Comparison of ENCODE assay signal across 9 cellular contexts in genomic region chr22:38697055-38697980, GRCh38. TPM values are rescaled to one million over a fixed set of nuclear protein-coding genes. Genes with fewer than 3 reads are reported as not detected.
A peak's percentile ranks its signal among the peaks of the same experiment; 100 is the strongest.
DNase-seq lines count a peak whose midpoint lies in the region; ATAC-seq and TF ChIP-seq lines count a peak whose summit lies in the region.
"Had no signal": no experiment of that assay in that cellular context is flagged by ENCODE, and none has a peak within 500 bp of the region (broad histone marks: within the 10 kb centered on the region; RNA-seq: fewer than 3 reads in every experiment).

No MANE protein-coding gene starts in this region.

- TF ChIP-seq CTCF in OCI-LY7 (conservative IDR thresholded peaks at IDR 0.05; ENCODE audit: low read length) (no peak), natural killer cell (IDR thresholded peaks at IDR 0.05) (no peak)

- peak overlapping the region; percentile 83 for H3K4me2 ChIP-seq in BLaER1
- H3K4me2 ChIP-seq in OCI-LY7 (ENCODE audit: low read length), result peak overlapping the region; percentile 95

- CTCF ChIA-PET in OCI-LY7 (lab: Charles Lee; ENCODE audit: unreplicated experiment), result interaction anchor here (0.5 kb wide), 1 partner anchor 482 kb away, joined by 6 read pairs; no protein-coding TSS in a partner anchor

- H3K27ac Mint-ChIP-seq in natural killer cell, result peak overlapping the region; percentile 47 to 97

- peaks cover 6% of the 10 kb centered on the region for H3K36me3 Mint-ChIP-seq in natural killer cell

- ATAC-seq in natural killer cell (no peak), GM21576 (IDR thresholded peaks at IDR 0.05; ENCODE audit: unreplicated experiment) (no peak)

- H3K4me3 ChIP-seq in BLaER1, result no peak overlapping the region
- H3K4me3 ChIP-seq in OCI-LY7 (ENCODE audit: low read depth, low read length, poor library complexity, severe bottlenecking), result peak overlapping the region; percentile 91
- H3K4me3 ChIP-seq in duodenal mucosa (ENCODE audit: low read depth in 1 of 2, low read length in 2 of 2), result peak overlapping the region; percentile 33 to 65

- H4K20me1 ChIP-seq in BLaER1 (peaks cover 61% of the 10 kb centered on the region), OCI-LY7 (ENCODE audit: insufficient read depth, low read length) (peaks cover 8% of the 10 kb centered on the region; the same call in 1 of the 2 replicates)

- intact Hi-C loops in OCI-LY7 (cut with micrococcal nuclease; ENCODE audit: unreplicated experiment), result no loop called here
- intact Hi-C loops in natural killer cell (cut with micrococcal nuclease), result no loop called here

- H3K9me3 ChIP-seq in BLaER1 (no peaks in the 10 kb centered on the region), OCI-LY7 (ENCODE audit: low read length) (no peaks in the 10 kb centered on the region), duodenal mucosa (ENCODE audit: control insufficient read depth in 1 of 2, low read length in 2 of 2) (no peaks in the 10 kb centered on the region)

- no peaks in the 10 kb centered on the region for H3K9me3 Mint-ChIP-seq in natural killer cell

- in situ Hi-C loops in KBM-7 (cut with MboI; ENCODE audit: low pct_unique_long_range_greater_than_20kb, low sequenced_read_pairs), result no loop called here

- H3K27me3 ChIP-seq in BLaER1 (no peaks in the 10 kb centered on the region; the same call in 1 of the 2 replicates), duodenal mucosa (ENCODE audit: control insufficient read depth in 1 of 2, insufficient read depth in 2 of 2, low read length in 2 of 2) (no peaks in the 10 kb centered on the region)

- H3K27ac ChIP-seq in BLaER1, result no peak overlapping the region
- H3K27ac ChIP-seq in OCI-LY7 (ENCODE audit: low read depth, low read length, poor library complexity, severe bottlenecking), result no peak overlapping the region
- peak overlapping the region; percentile 26 for H3K27ac ChIP-seq in duodenal mucosa (ENCODE audit: low read depth, low read length)

- H3K9ac ChIP-seq in BLaER1 (no peak overlapping the region), duodenal mucosa (ENCODE audit: low read depth in 1 of 2, low read length in 2 of 2) (peak overlapping the region; percentile 39 to 48)

- H3K4me1 ChIP-seq in BLaER1, result peaks cover 49% of the 10 kb centered on the region
- H3K4me1 ChIP-seq in OCI-LY7 (ENCODE audit: insufficient read depth, low read length, poor library complexity, severe bottlenecking), result peaks cover 46% of the 10 kb centered on the region
- H3K4me1 ChIP-seq in duodenal mucosa (ENCODE audit: control insufficient read depth in 1 of 2, insufficient read depth in 2 of 2, low read length in 2 of 2), result peaks cover 54 to 64% of the 10 kb centered on the region in 2 donors

- no peaks in the 10 kb centered on the region for H3K27me3 Mint-ChIP-seq in natural killer cell (ENCODE audit: low read depth in 2 of 2)

- peaks cover 37% of the 10 kb centered on the region for H3K79me2 ChIP-seq in OCI-LY7 (ENCODE audit: insufficient read depth, low read depth, low read length)

- peaks cover 25% of the 10 kb centered on the region for H3K36me3 ChIP-seq in BLaER1
- H3K36me3 ChIP-seq in OCI-LY7 (ENCODE audit: insufficient read depth, low read length), result peaks cover 61% of the 10 kb centered on the region
- H3K36me3 ChIP-seq in duodenal mucosa (ENCODE audit: control insufficient read depth in 1 of 2, insufficient read depth in 2 of 2, low read length in 2 of 2), result no peaks in the 10 kb centered on the region

- peak overlapping the region; percentile 47 for H3K4me3 Mint-ChIP-seq in natural killer cell

- peaks cover 59 to 68% of the 10 kb centered on the region in 2 donors for H3K4me1 Mint-ChIP-seq in natural killer cell

- DNase-seq in OCI-LY7 (ENCODE audit: low spot score) (no peak), natural killer cell (no peak), KBM-7 (no peak), OCI-M2 (lab: John Stamatoyannopoulos, UW; ENCODE audit: unreplicated experiment) (no peak)
- no peak for DNase-seq in activated CD8-positive, alpha-beta memory T cell treated with anti-CD3 and anti-CD28 coated beads, Interleukin-2, amount 50 U/mL, for 48 hours
- DNase-seq: activated CD4-positive, CD25-positive, alpha-beta regulatory T cell treated with anti-CD3 and anti-CD28 coated beads, Interleukin-2, amount 50 U/mL, for 72 hours had no signal

- no peak overlapping the region for H2AFZ ChIP-seq in OCI-LY7 (ENCODE audit: low read length)

- BruUV-seq in OCI-LY7 (replicated peaks; lab: Mats Ljungman, UMichigan), result no TSS peak

- POLR2A ChIA-PET in OCI-LY7 (lab: Charles Lee), result interaction anchor here (0.6 to 4.7 kb wide), 4 partner anchors 11 to 642 kb away, joined by 3 to 18 read pairs (median 4); partner anchors contain the start of gene TOMM22

- no peaks in the 10 kb centered on the region for H3K9me2 ChIP-seq in OCI-LY7 (ENCODE audit: insufficient read depth, low read length)

RNA-seq across cellular contexts. Expression of gene JOSD1, which starts 3.4 kb away (rescaled TPM):
- total RNA-seq in OCI-LY7 (2014; rRNA removed; shearing (Covaris generic)), result 46.6 and 50.4 TPM in 2 replicates
- total RNA-seq in OCI-LY7 (2022) (54.7 and 56.3 TPM in 2 replicates), natural killer cell (100 to 1,000 TPM; 123 to 165 (median 128) TPM)

RNA-seq across cellular contexts. Expression of gene GTPBP1, which starts 8.4 kb away (rescaled TPM):
- 46.1 and 51.1 TPM in 2 replicates for total RNA-seq in OCI-LY7 (2014; rRNA removed; shearing (Covaris generic))
- 95.0 and 97.5 TPM in 2 replicates for total RNA-seq in OCI-LY7 (2022)
- 100 to 1,000 TPM; 236 to 259 (median 249) TPM for total RNA-seq in natural killer cell

RNA-seq across cellular contexts. Expression of gene TOMM22, which starts 15.6 kb away (rescaled TPM):
- 51.8 and 61.7 TPM in 2 replicates for total RNA-seq in OCI-LY7 (2014; rRNA removed; shearing (Covaris generic))
- total RNA-seq in OCI-LY7 (2022) (99.6 and 114 TPM in 2 replicates), natural killer cell (10 to 100 TPM; 45.9 to 50.6 (median 47.5) TPM)

RNA-seq across cellular contexts. Expression of gene CBY1, which starts 40.9 kb away (rescaled TPM):
- 3.5 and 10.5 TPM in 2 replicates for total RNA-seq in OCI-LY7 (2014; rRNA removed; shearing (Covaris generic))
- total RNA-seq in OCI-LY7 (2022) (12.8 and 15.1 TPM in 2 replicates), natural killer cell (10 to 100 TPM in 2 of 3 donors, 1 to 10 TPM in 1; 8.2 to 10.9 (median 10.8) TPM)

RNA-seq across cellular contexts. Expression of gene FAM227A, which starts 41.1 kb away (rescaled TPM):
- total RNA-seq in OCI-LY7 (2014; rRNA removed; shearing (Covaris generic)), result 0.16 and 0.23 TPM in 2 replicates
- 0.57 and 0.72 TPM in 2 replicates for total RNA-seq in OCI-LY7 (2022)
- under 1 TPM; 0.07 to 0.29 (median 0.28) TPM for total RNA-seq in natural killer cell
